8 cellular contexts compared by ENCODE assay signal in the genomic region with DNA sequence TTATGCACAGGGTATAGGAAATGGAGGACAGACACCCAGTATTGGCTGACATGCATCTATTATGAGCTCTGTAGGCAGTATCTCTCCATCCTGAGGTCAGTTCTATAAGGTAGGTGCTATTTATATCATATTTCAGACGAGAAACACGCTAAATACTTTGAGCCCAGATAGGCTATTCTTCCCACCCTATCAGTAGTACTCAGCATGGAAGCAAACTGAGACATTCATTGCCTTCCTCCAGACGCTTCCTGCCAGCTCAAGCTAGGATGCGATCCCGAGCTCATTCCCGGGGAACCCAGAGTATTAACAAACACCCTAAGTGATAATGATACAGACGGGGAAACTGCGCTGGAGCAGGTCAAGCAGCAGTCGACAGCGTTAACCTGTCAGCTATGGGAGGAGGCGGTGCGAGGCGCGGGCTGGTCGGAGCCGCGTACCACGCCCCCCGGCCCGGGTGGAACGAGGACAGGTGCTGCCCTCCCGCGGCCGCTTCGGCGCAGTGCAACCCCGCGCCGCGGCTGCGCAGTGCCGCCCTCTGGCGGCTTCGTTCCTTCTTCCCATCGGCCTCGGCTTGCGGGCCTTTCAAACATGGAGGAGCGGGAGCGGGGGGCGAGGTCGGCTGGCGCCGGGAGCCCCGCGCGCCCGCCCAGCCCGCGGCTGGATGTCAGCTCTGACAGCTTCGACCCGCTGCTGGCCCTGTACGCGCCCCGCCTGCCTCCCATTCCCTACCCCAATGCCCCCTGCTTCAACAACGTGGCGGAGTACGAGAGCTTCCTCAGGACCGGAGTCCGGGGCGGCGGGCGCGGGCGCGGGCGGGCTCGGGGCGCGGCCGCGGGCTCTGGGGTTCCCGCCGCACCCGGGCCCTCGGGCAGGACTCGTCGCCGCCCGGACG. TPM values are rescaled to one million over a fixed set of nuclear protein-coding genes. Genes with fewer than 3 reads are reported as not detected.
DNase-seq lines count a peak whose midpoint lies in the region; ATAC-seq and TF ChIP-seq lines count a peak whose summit lies in the region.

A gene (plus strand): TSS at position 550 of the 892 bp plus-strand sequence. CDS start 39 bp downstream, at position 589.

- no peak within 1 kb of the TSS for H3K27ac ChIP-seq in ectodermal cell (ENCODE audit: insufficient read depth, low read depth, low read length, poor library complexity, severe bottlenecking)

- H3K4me3 Mint-ChIP-seq in activated CD8-positive, alpha-beta T cell treated with anti-CD3 and anti-CD28 coated beads for 36 hours: peak within 1 kb of the TSS; percentile 95
- H3K4me3 Mint-ChIP-seq in memory B cell: peak within 1 kb of the TSS; percentile 86

- DNase-seq in CMK (ENCODE audit: low read depth): peak; percentile 42
- DNase-seq in NCI-H82 (lab: John Stamatoyannopoulos, UW): peak; percentile 87
- peak; percentile 93 for DNase-seq in activated CD8-positive, alpha-beta T cell treated with anti-CD3 and anti-CD28 coated beads for 36 hours
- DNase-seq in memory B cell (ENCODE audit: low spot score in 2 of 2): peak; percentile 96 to 99
- peak; percentile 83 for DNase-seq in stimulated activated CD8-positive, alpha-beta memory T cell treated with anti-CD3 and anti-CD28 coated beads, Interleukin-12 subunit alpha, Interleukin-12 subunit beta, amount 100 ng/mL, for 1 hour (ENCODE audit: low read depth)

- WGBS in ectodermal cell, 2 experiments: 2% methylated on average over 80 of the region's 80 CpGs

- H3K27me3 Mint-ChIP-seq in activated CD8-positive, alpha-beta T cell treated with anti-CD3 and anti-CD28 coated beads for 36 hours: no peaks in the 10 kb centered on the region
- H3K27me3 Mint-ChIP-seq in memory B cell: no peaks in the 10 kb centered on the region

- peaks cover 7% of the 10 kb centered on the region for H3K4me1 ChIP-seq in ectodermal cell (ENCODE audit: control insufficient read depth, insufficient read depth, low read length)

- peak; percentile 98 for TF ChIP-seq CTCF in activated CD8-positive, alpha-beta T cell treated with anti-CD3 and anti-CD28 coated beads for 36 hours (IDR thresholded peaks at IDR 0.05)

- ATAC-seq in GM19438 (IDR thresholded peaks at IDR 0.05; ENCODE audit: low read depth, unreplicated experiment) (peak; percentile 86), HG03565 (IDR thresholded peaks at IDR 0.05; ENCODE audit: unreplicated experiment) (peak; percentile 94), memory B cell (ENCODE audit: low read depth) (peak; percentile 89)
- peak; percentile 96 for ATAC-seq in activated CD8-positive, alpha-beta T cell treated with anti-CD3 and anti-CD28 coated beads for 36 hours

- H3K9me3 ChIP-seq in ectodermal cell (ENCODE audit: control insufficient read depth, low read length): no peaks in the 10 kb centered on the region

- CTCF ChIA-PET in activated CD8-positive, alpha-beta T cell treated with anti-CD3 and anti-CD28 coated beads for 36 hours (lab: Charles Lee): interaction anchor here (0.6 to 6.5 kb wide), 84 partner anchors 9 to 601 kb away, joined by 3 to 52 read pairs (median 4); a partner anchor contains a TSS

- POLR2A ChIA-PET in activated CD8-positive, alpha-beta T cell treated with anti-CD3 and anti-CD28 coated beads for 36 hours (lab: Charles Lee): interaction anchor here (0.6 to 2.2 kb wide), 5 partner anchors 11 to 392 kb away, joined by 3 to 8 read pairs (median 3); a partner anchor contains a TSS

- H3K27me3 ChIP-seq in ectodermal cell (ENCODE audit: control insufficient read depth, insufficient read depth, low read length, poor library complexity, severe bottlenecking): peaks cover 12% of the 10 kb centered on the region

- peak within 1 kb of the TSS; percentile 87 for H3K27ac Mint-ChIP-seq in activated CD8-positive, alpha-beta T cell treated with anti-CD3 and anti-CD28 coated beads for 36 hours
- H3K27ac Mint-ChIP-seq in memory B cell: peak within 1 kb of the TSS; percentile 75

- peaks cover 4% of the 10 kb centered on the region for H3K36me3 ChIP-seq in ectodermal cell (ENCODE audit: control insufficient read depth, insufficient read depth, low read length)

- peaks cover 19% of the 10 kb centered on the region for H3K36me3 Mint-ChIP-seq in activated CD8-positive, alpha-beta T cell treated with anti-CD3 and anti-CD28 coated beads for 36 hours (ENCODE audit: low read depth)
- H3K36me3 Mint-ChIP-seq in memory B cell: no peaks in the 10 kb centered on the region

- peaks cover 36% of the 10 kb centered on the region for H3K4me1 Mint-ChIP-seq in activated CD8-positive, alpha-beta T cell treated with anti-CD3 and anti-CD28 coated beads for 36 hours (ENCODE audit: low read depth)
- peaks cover 21% of the 10 kb centered on the region for H3K4me1 Mint-ChIP-seq in memory B cell

- H3K9me3 Mint-ChIP-seq in activated CD8-positive, alpha-beta T cell treated with anti-CD3 and anti-CD28 coated beads for 36 hours: no peaks in the 10 kb centered on the region
- H3K9me3 Mint-ChIP-seq in memory B cell: no peaks in the 10 kb centered on the region

- H3K4me3 ChIP-seq in ectodermal cell (ENCODE audit: insufficient read depth, low read depth, low read length): peak within 1 kb of the TSS; percentile 70

- intact Hi-C loops in activated CD8-positive, alpha-beta T cell treated with anti-CD3 and anti-CD28 coated beads for 36 hours (cut with micrococcal nuclease): loop anchor here (1.0 to 5.0 kb wide), 2 partner anchors 74 to 311 kb away; no protein-coding TSS in a partner anchor

RNA-seq across cellular contexts. Expression of the gene that starts here (rescaled TPM):
- 1 to 10 TPM; 7.0 to 7.3 TPM for total RNA-seq in activated CD8-positive, alpha-beta T cell treated with anti-CD3 and anti-CD28 coated beads for 36 hours
- 7.9 TPM for polyA plus RNA-seq in ectodermal cell (2013, experiment 1 of 4)
- polyA plus RNA-seq in ectodermal cell (2013, experiment 2 of 4): 6.9 TPM
- 6.6 TPM for polyA plus RNA-seq in ectodermal cell (2013, experiment 3 of 4)
- 6.8 TPM for polyA plus RNA-seq in ectodermal cell (2013, experiment 4 of 4)

Comparison
In these comparisons a context has a peak if more than half of its experiments do, and no peak if none do; other contexts are left out.
1. DNase-seq: peak in every context shown above with its lines; median percentile 98 in memory B cell; 93 in activated CD8-positive, alpha-beta T cell treated with anti-CD3 and anti-CD28 coated beads for 36 hours; 87 in NCI-H82; 83 in stimulated activated CD8-positive, alpha-beta memory T cell treated with anti-CD3 and anti-CD28 coated beads, Interleukin-12 subunit alpha, Interleukin-12 subunit beta, amount 100 ng/mL, for 1 hour; 42 in CMK.